ENCODE assay signal across 35 cellular contexts in genomic region chr12:88406905-88407304, GRCh38.
"Had no signal": no experiment of that assay in that cellular context is flagged by ENCODE, and none has a peak within 500 bp of the region (broad histone marks: within the 10 kb centered on the region; RNA-seq: fewer than 3 reads in every experiment).

No MANE protein-coding gene starts in this region.

- H3K9ac ChIP-seq: KMS-11 had no signal

- H3K4me2 ChIP-seq: KMS-11 had no signal

- H3K4me3 ChIP-seq: MG63 had no signal

- DNase-seq: Karpas-422, Kasumi-1, KG1, MG63, MM.1S, MV-4-11, NCI-H1048, NCI-H1092, NCI-H1092 treated with DMSO at 0.1 percent for 48 hours, NCI-H1105, NCI-H1105 treated with DMSO at 0.1 percent for 48 hours, NCI-H1417, NCI-H1417 treated with DMSO at 0.1 percent for 48 hours, NCI-H1436, NCI-H1436 treated with DMSO at 0.1 percent for 48 hours, NCI-H146, NCI-H1694, NCI-H1694 treated with DMSO at 0.1 percent for 48 hours, NCI-H187, NCI-H187 treated with DMSO at 0.1 percent for 48 hours, NCI-H1930, NCI-H2029, NCI-H2029 treated with DMSO at 0.1 percent for 48 hours, NCI-H2081, NCI-H2081 treated with DMSO at 0.1 percent for 48 hours, NCI-H2107, NCI-H2171, NCI-H2171 treated with DMSO at 0.1 percent for 48 hours, NCI-H2227 treated with DMSO at 0.1 percent for 48 hours, NCI-H226, NCI-H345, NCI-H446, NCI-H446 treated with DMSO at 0.1 percent for 48 hours, NCI-H510A had no signal

- H3K27ac ChIP-seq: KMS-11 had no signal

- H3K36me3 ChIP-seq: MG63 had no signal

- H3K27me3 ChIP-seq: MG63 had no signal
